23 cellular contexts compared by ENCODE assay signal in the genomic region with DNA sequence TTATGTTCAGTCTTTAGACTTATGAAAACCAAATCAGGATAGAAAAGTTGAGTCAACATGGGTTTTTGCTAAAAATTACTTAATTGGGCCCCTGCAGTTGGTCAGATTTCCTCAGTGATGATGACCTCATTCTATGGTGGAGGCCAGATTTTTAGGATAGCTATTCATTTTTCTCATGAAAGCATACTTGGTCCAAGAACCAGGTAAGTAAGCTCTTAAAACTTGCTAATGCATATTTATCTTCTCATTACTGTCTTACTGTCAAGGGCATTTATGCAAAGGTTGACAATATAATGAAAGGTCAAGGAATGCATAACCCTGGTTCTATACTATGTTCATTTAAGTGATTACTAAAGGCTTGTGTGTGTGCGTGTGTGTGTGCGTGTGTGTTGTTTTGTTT.
DNase-seq lines count a peak whose midpoint lies in the region; ATAC-seq and TF ChIP-seq lines count a peak whose summit lies in the region.
"Had no signal": no experiment of that assay in that cellular context is flagged by ENCODE, and none has a peak within 500 bp of the region (broad histone marks: within the 10 kb centered on the region; RNA-seq: fewer than 3 reads in every experiment).

No MANE protein-coding gene starts in this region.

- H3K4me3 ChIP-seq in AG04449 (ENCODE audit: low read depth, low read length) (no peak overlapping the region), RWPE2 (ENCODE audit: severe bottlenecking) (no peak overlapping the region), fibroblast of the aortic adventitia (ENCODE audit: low read depth, low read length) (no peak overlapping the region)
- H3K4me3 ChIP-seq: BLaER1 had no signal

- H3K27me3 ChIP-seq in RWPE2 (ENCODE audit: insufficient read depth, poor library complexity, severe bottlenecking), result no peaks in the 10 kb centered on the region
- H3K27me3 ChIP-seq: BLaER1 had no signal

- no peaks in the 10 kb centered on the region for H3K27me3 Mint-ChIP-seq in T-helper 17 cell
- H3K27me3 Mint-ChIP-seq: stimulated activated memory B cell treated with anti-CD40 and anti-IgM and Interleukin-4, amounts not matched to agents 10 μg/mL and 1 μg/mL and 100 μg/mL, for 72 hours had no signal

- H3K4me1 Mint-ChIP-seq in T-helper 17 cell, result no peaks in the 10 kb centered on the region
- H3K4me1 Mint-ChIP-seq: immature natural killer cell; nephron; stimulated activated memory B cell treated with anti-CD40 and anti-IgM and Interleukin-4, amounts not matched to agents 10 μg/mL and 1 μg/mL and 100 μg/mL, for 72 hours had no signal

- peaks cover 5% of the 10 kb centered on the region for H3K4me1 ChIP-seq in RWPE2 (ENCODE audit: insufficient read depth, poor library complexity, severe bottlenecking)
- H3K4me1 ChIP-seq: BLaER1 had no signal

- ATAC-seq in RWPE2 (ENCODE audit: low read depth) (peak; percentile 73; the same call in 2 of the 3 replicates), T-helper 17 cell (no peak), HG03342 (IDR thresholded peaks at IDR 0.05; ENCODE audit: unreplicated experiment) (no peak)
- ATAC-seq: left colon; stimulated activated memory B cell treated with anti-CD40 and anti-IgM and Interleukin-4, amounts not matched to agents 10 μg/mL and 1 μg/mL and 100 μg/mL, for 72 hours had no signal

- H3K36me3 ChIP-seq in RWPE2 (ENCODE audit: low read depth), result no peaks in the 10 kb centered on the region
- H3K36me3 ChIP-seq: BLaER1 had no signal

- CTCF ChIA-PET in AG04449 (lab: Yijun Ruan, JAX), result no interaction called here

- no peaks in the 10 kb centered on the region for H3K9me3 ChIP-seq in RWPE2 (ENCODE audit: severe bottlenecking)
- H3K9me3 ChIP-seq in T-helper 17 cell (ENCODE audit: control insufficient read depth, low read length, poor library complexity, severe bottlenecking), result no peaks in the 10 kb centered on the region
- H3K9me3 ChIP-seq: BLaER1 had no signal

- POLR2A ChIA-PET in AG04449 (lab: Yijun Ruan, JAX), result no interaction called here

- no peak for TF ChIP-seq CTCF in AG04449 (IDR thresholded peaks at IDR 0.05; ENCODE audit: insufficient read depth, low read length, missing control alignments)
- TF ChIP-seq CTCF in RWPE2 (IDR thresholded peaks at IDR 0.05; ENCODE audit: poor library complexity, severe bottlenecking), result no peak
- TF ChIP-seq CTCF in fibroblast of the aortic adventitia (IDR thresholded peaks at IDR 0.05; ENCODE audit: insufficient read depth, low read length), result no peak

- DNase-seq in AG04449 (ENCODE audit: low read depth, low spot score) (peak; percentile 38), ELR (ENCODE audit: low read depth) (peak; percentile 4), RWPE2 (ENCODE audit: low spot score) (no peak), fibroblast of the aortic adventitia (ENCODE audit: low read depth) (peak; percentile 3), T-helper 17 cell (no peak), OCI-M2 (lab: John Stamatoyannopoulos, UW; ENCODE audit: unreplicated experiment) (no peak), NCI-H1436 treated with DMSO at 0.1 percent for 48 hours (lab: John Stamatoyannopoulos, UW) (no peak)
- DNase-seq: activated CD4-positive, alpha-beta T cell treated with anti-CD3 and anti-CD28 coated beads, Interleukin-2, amount 50 U/mL, for 48 hours; activated CD4-positive, CD25-positive, alpha-beta regulatory T cell treated with anti-CD3 and anti-CD28 coated beads, Interleukin-2, amount 50 U/mL, for 72 hours; activated naive CD4-positive, alpha-beta T cell; GDM1; immature natural killer cell; left colon; NCI-H1417; NCI-H2029 treated with DMSO at 0.1 percent for 48 hours; NCI-H2227 treated with DMSO at 0.1 percent for 48 hours; substantia nigra had no signal

- no peaks in the 10 kb centered on the region for H3K36me3 Mint-ChIP-seq in T-helper 17 cell (ENCODE audit: low read depth)
- H3K36me3 Mint-ChIP-seq: immature natural killer cell; stimulated activated memory B cell treated with anti-CD40 and anti-IgM and Interleukin-4, amounts not matched to agents 10 μg/mL and 1 μg/mL and 100 μg/mL, for 72 hours had no signal

- H3K4me3 Mint-ChIP-seq in T-helper 17 cell, result no peak overlapping the region
- H3K4me3 Mint-ChIP-seq: immature natural killer cell; nephron; stimulated activated memory B cell treated with anti-CD40 and anti-IgM and Interleukin-4, amounts not matched to agents 10 μg/mL and 1 μg/mL and 100 μg/mL, for 72 hours; T-helper 2 cell treated with Interferon-gamma antibody and Interleukin-4, amounts not matched to agents 5 μg/mL and 100 μg/mL, for 36 hours had no signal

- no peak overlapping the region for H3K27ac Mint-ChIP-seq in T-helper 17 cell
- H3K27ac Mint-ChIP-seq: immature natural killer cell; nephron; stimulated activated memory B cell treated with anti-CD40 and anti-IgM and Interleukin-4, amounts not matched to agents 10 μg/mL and 1 μg/mL and 100 μg/mL, for 72 hours; T-helper 2 cell treated with Interferon-gamma antibody and Interleukin-4, amounts not matched to agents 5 μg/mL and 100 μg/mL, for 36 hours had no signal

- peak overlapping the region; percentile 10 for H3K27ac ChIP-seq in RWPE2 (ENCODE audit: poor library complexity, severe bottlenecking)
- H3K27ac ChIP-seq: BLaER1, KMS-11 had no signal

Comparison
In these comparisons a context has a peak if more than half of its experiments do, and no peak if none do; other contexts are left out.
1. DNase-seq: peak in AG04449 (single experiment), ELR (single experiment) and fibroblast of the aortic adventitia (single experiment); none in RWPE2 (single experiment), T-helper 17 cell (0 of 3), OCI-M2 (single experiment) and NCI-H1436 treated with DMSO at 0.1 percent for 48 hours (single experiment).